1 cellular context compared by ENCODE assay signal in the genomic region with DNA sequence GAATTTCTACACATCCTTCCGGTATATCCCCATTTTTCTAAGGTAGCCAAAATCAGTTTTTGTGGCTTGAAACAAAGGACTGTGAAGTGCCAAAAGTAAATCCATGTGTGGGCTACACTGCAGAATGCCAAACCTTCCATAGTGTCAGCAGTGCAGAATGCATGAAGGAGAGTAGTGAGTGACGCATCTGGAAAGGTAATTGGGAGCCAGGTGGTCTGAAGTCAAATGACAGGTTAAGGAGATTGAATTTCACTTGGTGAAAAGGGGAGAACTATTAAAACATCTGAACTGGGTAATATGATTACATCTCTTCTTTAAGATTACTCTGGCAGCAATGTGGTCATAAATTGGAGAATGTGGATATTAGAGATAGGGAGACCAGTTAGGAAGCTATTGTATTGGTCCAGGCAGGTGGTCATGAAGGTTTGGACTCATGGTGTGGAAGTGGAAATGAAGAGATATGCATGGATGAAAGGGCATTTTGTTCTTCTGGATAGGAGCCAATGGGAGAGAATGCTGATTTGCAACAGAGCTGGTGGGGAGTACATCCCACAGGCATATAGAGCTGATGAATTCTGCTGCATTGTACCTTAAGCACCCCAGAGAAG.
TF ChIP-seq lines count a peak whose summit lies in the region.

No MANE protein-coding gene starts in this region.

TF ChIP-seq in H1, 55 proteins besides CTCF, POLR2A, EP300 and RAD21 (continued from another document):
- TF ChIP-seq, protein P1, sequence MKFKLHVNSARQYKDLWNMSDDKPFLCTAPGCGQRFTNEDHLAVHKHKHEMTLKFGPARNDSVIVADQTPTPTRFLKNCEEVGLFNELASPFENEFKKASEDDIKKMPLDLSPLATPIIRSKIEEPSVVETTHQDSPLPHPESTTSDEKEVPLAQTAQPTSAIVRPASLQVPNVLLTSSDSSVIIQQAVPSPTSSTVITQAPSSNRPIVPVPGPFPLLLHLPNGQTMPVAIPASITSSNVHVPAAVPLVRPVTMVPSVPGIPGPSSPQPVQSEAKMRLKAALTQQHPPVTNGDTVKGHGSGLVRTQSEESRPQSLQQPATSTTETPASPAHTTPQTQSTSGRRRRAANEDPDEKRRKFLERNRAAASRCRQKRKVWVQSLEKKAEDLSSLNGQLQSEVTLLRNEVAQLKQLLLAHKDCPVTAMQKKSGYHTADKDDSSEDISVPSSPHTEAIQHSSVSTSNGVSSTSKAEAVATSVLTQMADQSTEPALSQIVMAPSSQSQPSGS (IDR thresholded peaks at IDR 0.05; ENCODE audit: low read length): no peak
- no peak for TF ChIP-seq POU5F1 (IDR thresholded peaks at IDR 0.05; ENCODE audit: low read depth, low read length)
- TF ChIP-seq, protein P2, sequence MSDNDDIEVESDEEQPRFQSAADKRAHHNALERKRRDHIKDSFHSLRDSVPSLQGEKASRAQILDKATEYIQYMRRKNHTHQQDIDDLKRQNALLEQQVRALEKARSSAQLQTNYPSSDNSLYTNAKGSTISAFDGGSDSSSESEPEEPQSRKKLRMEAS (IDR thresholded peaks at IDR 0.05): no peak
- no peak for TF ChIP-seq RFX5 (IDR thresholded peaks at IDR 0.05; ENCODE audit: borderline replicate concordance, low read depth, low read length)
- no peak for TF ChIP-seq BACH1 (IDR thresholded peaks at IDR 0.05; ENCODE audit: low read length)
- TF ChIP-seq CREB1 (IDR thresholded peaks at IDR 0.05): no peak
